13 cellular contexts compared by ENCODE assay signal in the genomic region with DNA sequence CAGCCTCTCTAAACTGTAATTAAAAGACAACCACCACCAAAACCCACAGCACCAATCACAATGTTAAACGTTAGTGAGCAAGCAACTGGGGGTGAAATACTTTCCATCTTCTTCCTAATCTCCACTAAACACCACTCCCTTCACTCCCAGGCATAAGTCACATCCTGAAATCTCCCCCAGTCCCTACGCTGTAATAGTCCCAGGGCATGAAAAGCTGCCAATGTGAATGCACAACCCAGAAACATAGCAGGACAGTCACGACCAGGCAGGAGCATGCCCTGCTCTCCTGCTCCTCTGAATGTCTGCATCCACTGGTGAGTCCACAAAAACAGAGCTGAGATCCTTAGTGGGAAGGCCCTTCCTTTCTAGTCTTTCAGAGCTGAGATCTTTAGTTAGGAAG.
DNase-seq lines count a peak whose midpoint lies in the region; ATAC-seq, FAIRE-seq and TF ChIP-seq lines count a peak whose summit lies in the region.
"Had no signal": no experiment of that assay in that cellular context is flagged by ENCODE, and none has a peak within 500 bp of the region (broad histone marks: within the 10 kb centered on the region; RNA-seq: fewer than 3 reads in every experiment).

No MANE protein-coding gene starts in this region.

- no peak overlapping the region for H3K27ac ChIP-seq in neural progenitor cell

- TF ChIP-seq CTCF in AG09309 (IDR thresholded peaks at IDR 0.05; ENCODE audit: control insufficient read depth, insufficient read depth, low read depth, low read length, missing control alignments): no peak
- no peak for TF ChIP-seq CTCF in epithelial cell of esophagus (IDR thresholded peaks at IDR 0.05; ENCODE audit: insufficient read depth, low read depth, low read length, missing control alignments)
- TF ChIP-seq CTCF in neural progenitor cell (IDR thresholded peaks at IDR 0.05): no peak

- H3K27ac Mint-ChIP-seq in neural progenitor cell: peak overlapping the region; percentile 61
- H3K27ac Mint-ChIP-seq: CD4-positive, alpha-beta memory T cell; stimulated activated naive CD8-positive, alpha-beta T cell treated with anti-CD3 and anti-CD28 coated beads, Interleukin-15, amount 100 ng/mL, for 72 hours; T-cell had no signal

- peaks cover 30% of the 10 kb centered on the region for H3F3A ChIP-seq in neural progenitor cell (ENCODE audit: low read depth)

- peaks cover 15% of the 10 kb centered on the region for H3K36me3 Mint-ChIP-seq in neural progenitor cell
- H3K36me3 Mint-ChIP-seq: CD4-positive, alpha-beta memory T cell; T-cell had no signal

- peak overlapping the region; percentile 23 for H3K4me2 ChIP-seq in neural progenitor cell

- no peak for ATAC-seq in GM19324 (IDR thresholded peaks at IDR 0.05; ENCODE audit: low FRiP score, unreplicated experiment)
- ATAC-seq in GM19328 (IDR thresholded peaks at IDR 0.05; ENCODE audit: unreplicated experiment): no peak
- ATAC-seq: stimulated activated naive CD8-positive, alpha-beta T cell treated with anti-CD3 and anti-CD28 coated beads, Interleukin-15, amount 100 ng/mL, for 72 hours; T-cell had no signal

- no peaks in the 10 kb centered on the region for H3K27me3 Mint-ChIP-seq in neural progenitor cell (ENCODE audit: insufficient read depth, low read depth)
- H3K27me3 Mint-ChIP-seq: stimulated activated naive CD8-positive, alpha-beta T cell treated with anti-CD3 and anti-CD28 coated beads, Interleukin-15, amount 100 ng/mL, for 72 hours had no signal

- H3K9me3 Mint-ChIP-seq in neural progenitor cell: peaks cover 22% of the 10 kb centered on the region
- H3K9me3 Mint-ChIP-seq: CD4-positive, alpha-beta memory T cell had no signal

- H3K36me3 ChIP-seq in MG63 (no peaks in the 10 kb centered on the region), neural progenitor cell (no peaks in the 10 kb centered on the region)

- H3K4me3 Mint-ChIP-seq in neural progenitor cell: no peak overlapping the region
- H3K4me3 Mint-ChIP-seq: CD4-positive, alpha-beta memory T cell; stimulated activated naive CD8-positive, alpha-beta T cell treated with anti-CD3 and anti-CD28 coated beads, Interleukin-15, amount 100 ng/mL, for 72 hours; T-cell had no signal

- H4K20me1 ChIP-seq in neural progenitor cell (ENCODE audit: low read depth): peaks cover 24% of the 10 kb centered on the region

- FAIRE-seq in GM12891 (lab: Jason Lieb, UNC): no peak

- no peak overlapping the region for H3K9ac ChIP-seq in neural progenitor cell

- peaks cover 38% of the 10 kb centered on the region for H3K4me1 Mint-ChIP-seq in neural progenitor cell
- H3K4me1 Mint-ChIP-seq: stimulated activated naive CD8-positive, alpha-beta T cell treated with anti-CD3 and anti-CD28 coated beads, Interleukin-15, amount 100 ng/mL, for 72 hours had no signal

- H3K4me1 ChIP-seq in neural progenitor cell: peaks cover 35% of the 10 kb centered on the region

- no peaks in the 10 kb centered on the region for H3K27me3 ChIP-seq in MG63
- no peaks in the 10 kb centered on the region for H3K27me3 ChIP-seq in neural progenitor cell

- no peak for TF ChIP-seq POLR2A in GM12891 (IDR thresholded peaks at IDR 0.05; ENCODE audit: low read depth, low read length)

- peaks cover 48% of the 10 kb centered on the region for H3K79me2 ChIP-seq in neural progenitor cell (ENCODE audit: low read depth)

- H3K4me3 ChIP-seq in AG09309 (ENCODE audit: control insufficient read depth, low read depth, low read length) (peak overlapping the region; percentile 5; the same call in 1 of the 2 replicates), MG63 (peak overlapping the region; percentile 12; the same call in 1 of the 2 replicates), epithelial cell of esophagus (ENCODE audit: low read length) (no peak overlapping the region), neural progenitor cell (no peak overlapping the region)

- H2AFZ ChIP-seq in neural progenitor cell (replicated peaks): no peak overlapping the region

- DNase-seq in AG09309 (ENCODE audit: low read depth) (no peak), MG63 (peak; percentile 66), epithelial cell of esophagus (ENCODE audit: low read depth) (peak; percentile 42), neural progenitor cell (ENCODE audit: low spot score) (no peak), GM12891 (ENCODE audit: insufficient read length, low spot score) (no peak)
- DNase-seq in NK-92 treated with Interleukin-12 subunit alpha and Interleukin-12 subunit beta, amount 100 ng/mL, for 24 hours (lab: John Stamatoyannopoulos, UW): no peak
- DNase-seq: CD4-positive, alpha-beta memory T cell; NCI-H345; stimulated activated CD4-positive, alpha-beta T cell treated with anti-CD3 and anti-CD28 coated beads, Interleukin-12 subunit alpha, Interleukin-12 subunit beta, amount 100 ng/mL, for 4 hours; stimulated activated naive CD8-positive, alpha-beta T cell treated with anti-CD3 and anti-CD28 coated beads, Interleukin-15, amount 100 ng/mL, for 72 hours; T-cell had no signal

- H3K9me3 ChIP-seq in MG63 (no peaks in the 10 kb centered on the region), neural progenitor cell (ENCODE audit: low read depth) (no peaks in the 10 kb centered on the region)

TF ChIP-seq in GM12891, 5 proteins besides CTCF, POLR2A, EP300 and RAD21:
- TF ChIP-seq PAX5 (IDR thresholded peaks at IDR 0.05; ENCODE audit: insufficient read depth, low read length, severe bottlenecking) (no peak), POU2F2 (IDR thresholded peaks at IDR 0.05; ENCODE audit: low read depth, low read length) (no peak), SPI1 (IDR thresholded peaks at IDR 0.05; ENCODE audit: low read depth, low read length) (no peak), POLR2AphosphoS5 (IDR thresholded peaks at IDR 0.05; ENCODE audit: low read depth, low read length) (no peak), TAF1 (IDR thresholded peaks at IDR 0.05; ENCODE audit: low read depth, low read length) (no peak)

Comparison
In these comparisons a context has a peak if more than half of its experiments do, and no peak if none do; other contexts are left out.
1. DNase-seq: peak in MG63 (single experiment) and epithelial cell of esophagus (single experiment); none in AG09309 (single experiment), neural progenitor cell (single experiment), NK-92 treated with Interleukin-12 subunit alpha and Interleukin-12 subunit beta, amount 100 ng/mL, for 24 hours (single experiment) and GM12891 (single experiment).
2. H3K4me3 ChIP-seq: peak in AG09309 (single experiment) and MG63 (single experiment); none in epithelial cell of esophagus (single experiment) and neural progenitor cell (single experiment).